In the genomic region with DNA sequence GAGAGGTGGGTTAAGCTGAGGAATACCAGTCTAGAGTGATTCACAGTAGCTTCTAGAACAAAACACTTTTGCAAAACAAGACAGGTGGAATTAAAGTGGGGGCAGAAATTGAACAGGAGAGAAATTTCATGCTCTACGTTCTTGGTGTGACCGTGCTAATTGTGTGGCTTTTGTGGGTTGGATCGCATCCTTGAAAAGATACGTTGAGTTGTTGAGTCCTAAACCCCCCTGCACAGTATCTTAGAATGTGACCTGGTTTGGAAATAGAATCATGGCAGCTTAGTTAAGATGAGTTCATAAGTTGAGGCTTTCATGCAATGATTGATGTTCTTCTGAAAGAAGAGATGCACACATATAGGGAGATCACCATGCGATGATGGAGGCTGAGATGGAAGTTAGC, we compare ENCODE assay signal across 27 cellular contexts.
"Had no signal": no experiment of that assay in that cellular context is flagged by ENCODE, and none has a peak within 500 bp of the region (broad histone marks: within the 10 kb centered on the region; RNA-seq: fewer than 3 reads in every experiment).

No MANE protein-coding gene starts in this region.

- H3K27ac Mint-ChIP-seq: natural killer cell; nephron; neural progenitor cell; progenitor cell of endocrine pancreas; stimulated activated effector memory CD8-positive, alpha-beta T cell treated with anti-CD3 and anti-CD28 coated beads, Interleukin-12 subunit alpha, Interleukin-12 subunit beta, amount 100 ng/mL, for 72 hours; stimulated activated naive B cell treated with anti-CD40 and anti-IgM and Interleukin-4, amounts not matched to agents 10 μg/mL and 1 μg/mL and 100 μg/mL, for 72 hours; stimulated activated naive CD8-positive, alpha-beta T cell treated with anti-CD3 and anti-CD28 coated beads, Interleukin-15, Interleukin-2, amounts not matched to agents 100 ng/mL and 50 ng/mL, for 24 hours had no signal

- H3K27me3 Mint-ChIP-seq: stimulated activated naive B cell treated with anti-CD40 and anti-IgM and Interleukin-4, amounts not matched to agents 10 μg/mL and 1 μg/mL and 100 μg/mL, for 72 hours had no signal

- H3K4me3 ChIP-seq: neural progenitor cell, ovary, psoas muscle, right lobe of liver, sigmoid colon, stomach, thoracic aorta, thyroid gland, tibial nerve, upper lobe of left lung, vagina had no signal

- H3K4me3 Mint-ChIP-seq: natural killer cell; nephron; neural progenitor cell; stimulated activated effector memory CD8-positive, alpha-beta T cell treated with anti-CD3 and anti-CD28 coated beads, Interleukin-12 subunit alpha, Interleukin-12 subunit beta, amount 100 ng/mL, for 72 hours; stimulated activated naive B cell treated with anti-CD40 and anti-IgM and Interleukin-4, amounts not matched to agents 10 μg/mL and 1 μg/mL and 100 μg/mL, for 72 hours; stimulated activated naive CD8-positive, alpha-beta T cell treated with anti-CD3 and anti-CD28 coated beads, Interleukin-15, Interleukin-2, amounts not matched to agents 100 ng/mL and 50 ng/mL, for 24 hours had no signal

- ATAC-seq: natural killer cell; psoas muscle; right lobe of liver; stimulated activated effector memory CD8-positive, alpha-beta T cell treated with anti-CD3 and anti-CD28 coated beads, Interleukin-12 subunit alpha, Interleukin-12 subunit beta, amount 100 ng/mL, for 72 hours; stimulated activated naive B cell treated with anti-CD40 and anti-IgM and Interleukin-4, amounts not matched to agents 10 μg/mL and 1 μg/mL and 100 μg/mL, for 72 hours had no signal

- H3K9me3 Mint-ChIP-seq: natural killer cell; neural progenitor cell; stimulated activated effector memory CD8-positive, alpha-beta T cell treated with anti-CD3 and anti-CD28 coated beads, Interleukin-12 subunit alpha, Interleukin-12 subunit beta, amount 100 ng/mL, for 72 hours; stimulated activated naive B cell treated with anti-CD40 and anti-IgM and Interleukin-4, amounts not matched to agents 10 μg/mL and 1 μg/mL and 100 μg/mL, for 72 hours; stimulated activated naive CD8-positive, alpha-beta T cell treated with anti-CD3 and anti-CD28 coated beads, Interleukin-15, Interleukin-2, amounts not matched to agents 100 ng/mL and 50 ng/mL, for 24 hours had no signal

- H3K4me1 Mint-ChIP-seq: neural progenitor cell; stimulated activated effector memory CD8-positive, alpha-beta T cell treated with anti-CD3 and anti-CD28 coated beads, Interleukin-12 subunit alpha, Interleukin-12 subunit beta, amount 100 ng/mL, for 72 hours; stimulated activated naive B cell treated with anti-CD40 and anti-IgM and Interleukin-4, amounts not matched to agents 10 μg/mL and 1 μg/mL and 100 μg/mL, for 72 hours had no signal

- DNase-seq: natural killer cell; occipital lobe; ovary; posterior cingulate gyrus; psoas muscle; right cardiac atrium; right lobe of liver; sigmoid colon; small intestine; stimulated activated CD4-positive, alpha-beta T cell treated with anti-CD3 and anti-CD28 coated beads, Interleukin-15, amount 100 ng/mL, for 24 hours; stimulated activated CD4-positive, alpha-beta T cell treated with anti-CD3 and anti-CD28 coated beads, Interleukin-2, amount 100 ng/mL, for 24 hours; stimulated activated CD4-positive, alpha-beta T cell treated with anti-CD3 and anti-CD28 coated beads, Interleukin-2, amount 100 ng/mL, for 48 hours; stimulated activated CD4-positive, alpha-beta T cell treated with anti-CD3 and anti-CD28 coated beads, Interleukin-4, amount 100 ng/mL, for 24 hours; stimulated activated naive B cell treated with anti-CD40 and anti-IgM and Interleukin-4, amounts not matched to agents 10 μg/mL and 1 μg/mL and 100 μg/mL, for 72 hours; stimulated activated naive CD4-positive, alpha-beta T cell treated with Interleukin-2 at 50 U/mL for 16 hours; stomach; thyroid gland; trophoblast cell; upper lobe of left lung had no signal

- H3K36me3 Mint-ChIP-seq: natural killer cell; neural progenitor cell; stimulated activated effector memory CD8-positive, alpha-beta T cell treated with anti-CD3 and anti-CD28 coated beads, Interleukin-12 subunit alpha, Interleukin-12 subunit beta, amount 100 ng/mL, for 72 hours; stimulated activated naive B cell treated with anti-CD40 and anti-IgM and Interleukin-4, amounts not matched to agents 10 μg/mL and 1 μg/mL and 100 μg/mL, for 72 hours had no signal
